28 cellular contexts compared by ENCODE assay signal in genomic region chr2:172858473-172858745, GRCh38.
DNase-seq lines count a peak whose midpoint lies in the region; ATAC-seq and TF ChIP-seq lines count a peak whose summit lies in the region.
"Had no signal": no experiment of that assay in that cellular context is flagged by ENCODE, and none has a peak within 500 bp of the region (broad histone marks: within the 10 kb centered on the region; RNA-seq: fewer than 3 reads in every experiment).

No MANE protein-coding gene starts in this region.

- peak; percentile 58 to 65 for ATAC-seq in right cardiac atrium
- peak; percentile 72 for ATAC-seq in omental fat pad (ENCODE audit: low FRiP score)
- no peak for ATAC-seq in lower lobe of right lung
- ATAC-seq in activated CD4-positive, alpha-beta T cell treated with anti-CD3 and anti-CD28 coated beads for 36 hours: no peak
- ATAC-seq: gastrocnemius medialis, T-cell had no signal

- intact Hi-C loops in right cardiac atrium (cut with DNase I): no loop called here
- intact Hi-C loops in lower lobe of right lung (cut with DNase I): no loop called here
- intact Hi-C loops in activated CD4-positive, alpha-beta T cell treated with anti-CD3 and anti-CD28 coated beads for 36 hours (cut with DNase I, micrococcal nuclease): no loop called here

- peaks cover 6% of the 10 kb centered on the region for H3K27me3 Mint-ChIP-seq in activated CD4-positive, alpha-beta T cell treated with anti-CD3 and anti-CD28 coated beads for 36 hours
- no peaks in the 10 kb centered on the region for H3K27me3 Mint-ChIP-seq in H9 (ENCODE audit: low read depth)

- no peak overlapping the region for H2BK5ac ChIP-seq in H9 (ENCODE audit: insufficient read length, low read length)

- H3K4me1 Mint-ChIP-seq in activated CD4-positive, alpha-beta T cell treated with anti-CD3 and anti-CD28 coated beads for 36 hours: no peaks in the 10 kb centered on the region
- H3K4me1 Mint-ChIP-seq in H9: no peaks in the 10 kb centered on the region; a peak in 1 of 4 replicates
- H3K4me1 Mint-ChIP-seq: activated CD4-positive, alpha-beta T cell treated with anti-CD3 and anti-CD28 coated beads, Interleukin-2, amount 10 ng/mL, durations not matched to agents 24 days and 14 days; activated naive CD4-positive, alpha-beta T cell treated with anti-CD3 and anti-CD28 coated beads, Interleukin-2, amount 50 U/mL, for 24 hours; T-cell had no signal

- no peak overlapping the region for H2BK20ac ChIP-seq in H9 (ENCODE audit: low read depth, low read length, poor library complexity, severe bottlenecking)

- H3K27ac ChIP-seq in right cardiac atrium (ENCODE audit: low read length) (no peak overlapping the region), right atrium auricular region (no peak overlapping the region), epithelial cell of prostate (peak overlapping the region; percentile 46), lower lobe of right lung (no peak overlapping the region), H9 (ENCODE audit: insufficient read length, low read depth, low read length) (no peak overlapping the region)
- H3K27ac ChIP-seq: coronary artery, gastrocnemius medialis, ovary, SJSA1, tibial nerve, WERI-Rb-1 had no signal

- CTCF ChIA-PET in activated CD4-positive, alpha-beta T cell treated with anti-CD3 and anti-CD28 coated beads for 36 hours (lab: Charles Lee): interaction anchor here (1.2 to 1.4 kb wide), 3 partner anchors 62 to 72 kb away, joined by 3 to 5 read pairs (median 3); no protein-coding TSS in a partner anchor

- H3K27me3 ChIP-seq in right cardiac atrium (ENCODE audit: control insufficient read depth, insufficient read depth) (no peaks in the 10 kb centered on the region), right atrium auricular region (no peaks in the 10 kb centered on the region), lower lobe of right lung (ENCODE audit: low read depth) (no peaks in the 10 kb centered on the region), H9 (ENCODE audit: insufficient read depth, low read length) (no peaks in the 10 kb centered on the region)
- H3K27me3 ChIP-seq: gastrocnemius medialis, ovary, SJSA1, tibial nerve had no signal

- H2BK15ac ChIP-seq in H9 (ENCODE audit: low read depth, low read length): no peak overlapping the region

- H4K91ac ChIP-seq in H9 (ENCODE audit: insufficient read length, low read depth, low read length): no peak overlapping the region

- H3K23me2 ChIP-seq in H9 (ENCODE audit: insufficient read length, low read depth, low read length, poor library complexity, severe bottlenecking): no peaks in the 10 kb centered on the region

- H4K5ac ChIP-seq in H9 (ENCODE audit: insufficient read length, low read depth, low read length): no peak overlapping the region

- no peak overlapping the region for H2AFZ ChIP-seq in H9 (ENCODE audit: low read length)

- H3K79me1 ChIP-seq in H9 (ENCODE audit: insufficient read depth, low read depth, low read length, poor library complexity, severe bottlenecking): no peaks in the 10 kb centered on the region

- no peak overlapping the region for H2BK120ac ChIP-seq in H9 (ENCODE audit: low read depth, low read length, poor library complexity, severe bottlenecking)

- no peak overlapping the region for H4K8ac ChIP-seq in H9 (replicated peaks; ENCODE audit: insufficient read length, low read depth, low read length)

- H3T11ph ChIP-seq in H9 (ENCODE audit: low read length): no peak overlapping the region

- no peak overlapping the region for H3K23ac ChIP-seq in H9 (ENCODE audit: insufficient read length, low read depth, low read length)

- H3K9me3 ChIP-seq in right cardiac atrium (ENCODE audit: control insufficient read depth, low read length): no peaks in the 10 kb centered on the region
- no peaks in the 10 kb centered on the region for H3K9me3 ChIP-seq in right atrium auricular region
- H3K9me3 ChIP-seq in lower lobe of right lung: no peaks in the 10 kb centered on the region
- no peaks in the 10 kb centered on the region for H3K9me3 ChIP-seq in H9 (ENCODE audit: control insufficient read depth, low read depth, low read length)
- H3K9me3 ChIP-seq: gastrocnemius medialis, ovary, SJSA1 had no signal

- no peak overlapping the region for H3K4me3 Mint-ChIP-seq in activated CD4-positive, alpha-beta T cell treated with anti-CD3 and anti-CD28 coated beads for 36 hours
- no peak overlapping the region for H3K4me3 Mint-ChIP-seq in H9
- H3K4me3 Mint-ChIP-seq: activated CD4-positive, alpha-beta T cell treated with anti-CD3 and anti-CD28 coated beads, Interleukin-2, amount 10 ng/mL, durations not matched to agents 24 days and 14 days; activated naive CD4-positive, alpha-beta T cell treated with anti-CD3 and anti-CD28 coated beads, Interleukin-2, amount 50 U/mL, for 24 hours; nephron progenitor cell; T-cell had no signal

- H3K4me1 ChIP-seq in right cardiac atrium (ENCODE audit: control insufficient read depth, insufficient read depth, low read length) (peaks cover 8% of the 10 kb centered on the region), right atrium auricular region (peaks cover 0 to 37% of the 10 kb centered on the region in 2 donors), lower lobe of right lung (peaks cover 7% of the 10 kb centered on the region), H9 (ENCODE audit: insufficient read depth, low read length) (no peaks in the 10 kb centered on the region)

- no peaks in the 10 kb centered on the region for H3K36me3 ChIP-seq in right atrium auricular region
- no peaks in the 10 kb centered on the region for H3K36me3 ChIP-seq in lower lobe of right lung
- H3K36me3 ChIP-seq: gastrocnemius medialis, ovary, SJSA1, tibial nerve, WERI-Rb-1 had no signal

- no peak overlapping the region for H2BK12ac ChIP-seq in H9 (ENCODE audit: insufficient read length, low read depth, low read length)

- no peak for TF ChIP-seq CTCF in right atrium auricular region (IDR thresholded peaks at IDR 0.05)
- TF ChIP-seq CTCF in omental fat pad (IDR thresholded peaks at IDR 0.05): no peak
- TF ChIP-seq CTCF in lower lobe of right lung (IDR thresholded peaks at IDR 0.05): no peak
- no peak for TF ChIP-seq CTCF in H9 (conservative IDR thresholded peaks at IDR 0.05)

- POLR2A ChIA-PET in activated CD4-positive, alpha-beta T cell treated with anti-CD3 and anti-CD28 coated beads for 36 hours (lab: Charles Lee): no interaction called here

- H3K4me2 ChIP-seq in H9 (ENCODE audit: insufficient read depth, insufficient read length, low read length): no peak overlapping the region

- no peaks in the 10 kb centered on the region for H4K20me1 ChIP-seq in H9 (ENCODE audit: control insufficient read depth, insufficient read depth, insufficient read length)

- no peak overlapping the region for H2AK5ac ChIP-seq in H9 (ENCODE audit: insufficient read length, low read length)

- H3K27ac Mint-ChIP-seq in activated CD4-positive, alpha-beta T cell treated with anti-CD3 and anti-CD28 coated beads for 36 hours: no peak overlapping the region
- no peak overlapping the region for H3K27ac Mint-ChIP-seq in H9
- H3K27ac Mint-ChIP-seq: activated CD4-positive, alpha-beta T cell treated with anti-CD3 and anti-CD28 coated beads, Interleukin-2, amount 10 ng/mL, durations not matched to agents 24 days and 14 days; activated naive CD4-positive, alpha-beta T cell treated with anti-CD3 and anti-CD28 coated beads, Interleukin-2, amount 50 U/mL, for 24 hours; activated T-helper 2 cell treated with anti-CD3 and anti-CD28 coated beads, Interferon-gamma antibody, Interleukin-2, Interleukin-4, amounts not matched to agents 10 μg/mL and 5 μg/mL and 100 μg/mL, durations not matched to agents 14 hours and 24 hours and 36 hours; nephron progenitor cell; T-cell had no signal

- no peak overlapping the region for H3K18ac ChIP-seq in H9 (ENCODE audit: insufficient read length, low read depth, low read length)

- no peak overlapping the region for H3K14ac ChIP-seq in H9 (ENCODE audit: insufficient read depth, low read length)

- H3K4ac ChIP-seq in H9 (ENCODE audit: low read depth, low read length): no peak overlapping the region

- H3K4me3 ChIP-seq in right cardiac atrium (ENCODE audit: low read length): no peak overlapping the region
- no peak overlapping the region for H3K4me3 ChIP-seq in right atrium auricular region
- H3K4me3 ChIP-seq in lower lobe of right lung: no peak overlapping the region
- H3K4me3 ChIP-seq: coronary artery, gastrocnemius medialis, ovary, SJSA1, tibial nerve had no signal

- no peak for DNase-seq in right cardiac atrium
- DNase-seq in right atrium auricular region (ENCODE audit: low spot score): no peak
- no peak for DNase-seq in epithelial cell of prostate (ENCODE audit: low read depth, low spot score)
- DNase-seq in omental fat pad (ENCODE audit: low spot score): no peak
- DNase-seq in lower lobe of right lung: no peak
- no peak for DNase-seq in activated CD4-positive, alpha-beta T cell treated with anti-CD3 and anti-CD28 coated beads for 36 hours
- no peak for DNase-seq in nucleus accumbens (lab: John Stamatoyannopoulos, UW)
- no peak for DNase-seq in H9
- DNase-seq: 8988T; activated CD4-positive, alpha-beta T cell treated with anti-CD3 and anti-CD28 coated beads, Interleukin-2, amount 10 ng/mL, durations not matched to agents 24 days and 14 days; activated CD8-positive, alpha-beta memory T cell treated with anti-CD3 and anti-CD28 coated beads for 24 hours; activated T-cell treated with anti-CD3 and anti-CD28 coated beads for 4 hours; C1 segment of cervical spinal cord; effector memory CD4-positive, alpha-beta T cell; gastrocnemius medialis; Karpas-422; NCI-H446 treated with DMSO at 0.1 percent for 48 hours; NCI-H82; nephron progenitor cell; ovary; retina; T-cell; WERI-Rb-1 had no signal

- 47% methylated on average over 1 of the region's 1 CpG for WGBS in right cardiac atrium
- no CpG with 5 or more reads among the region's 1 CpG for WGBS in H9 (ENCODE audit: extremely low coverage, insufficient read length, low lambda C conversion rate)

- no peaks in the 10 kb centered on the region for H3K79me2 ChIP-seq in H9 (ENCODE audit: insufficient read depth, low read length)

- H3K56ac ChIP-seq in H9 (ENCODE audit: insufficient read length, low read depth, low read length): no peak overlapping the region

- no peak overlapping the region for H3K9ac ChIP-seq in H9 (ENCODE audit: extremely low read depth, insufficient read length, low read length)

- no peaks in the 10 kb centered on the region for H3K9me3 Mint-ChIP-seq in activated CD4-positive, alpha-beta T cell treated with anti-CD3 and anti-CD28 coated beads for 36 hours (ENCODE audit: low read depth)
- peaks cover 0 to 2% of the 10 kb centered on the region in 2 experiments; a peak in 1 of 5 replicates for H3K9me3 Mint-ChIP-seq in H9
- H3K9me3 Mint-ChIP-seq: activated CD4-positive, alpha-beta T cell treated with anti-CD3 and anti-CD28 coated beads, Interleukin-2, amount 10 ng/mL, durations not matched to agents 24 days and 14 days; activated T-helper 2 cell treated with anti-CD3 and anti-CD28 coated beads, Interferon-gamma antibody, Interleukin-2, Interleukin-4, amounts not matched to agents 10 μg/mL and 5 μg/mL and 100 μg/mL, durations not matched to agents 14 hours and 24 hours and 36 hours; T-cell had no signal

- no peaks in the 10 kb centered on the region for H3K36me3 Mint-ChIP-seq in activated CD4-positive, alpha-beta T cell treated with anti-CD3 and anti-CD28 coated beads for 36 hours (ENCODE audit: low read depth)
- no peaks in the 10 kb centered on the region for H3K36me3 Mint-ChIP-seq in H9 (ENCODE audit: insufficient read depth in 1 of 3, low read depth in 3 of 3)
- H3K36me3 Mint-ChIP-seq: activated naive CD4-positive, alpha-beta T cell treated with anti-CD3 and anti-CD28 coated beads, Interleukin-2, amount 50 U/mL, for 24 hours; T-cell had no signal

Comparison
In these comparisons a context has a peak if more than half of its experiments do, and no peak if none do; other contexts are left out.
1. ATAC-seq: peak in right cardiac atrium (2 of 2) and omental fat pad (single experiment); none in lower lobe of right lung (0 of 2) and activated CD4-positive, alpha-beta T cell treated with anti-CD3 and anti-CD28 coated beads for 36 hours (single experiment).